36 cellular contexts compared by ENCODE assay signal in genomic region chr15:24962880-24963279, GRCh38.
"Had no signal": no experiment of that assay in that cellular context is flagged by ENCODE, and none has a peak within 500 bp of the region (broad histone marks: within the 10 kb centered on the region; RNA-seq: fewer than 3 reads in every experiment).

No MANE protein-coding gene starts in this region.

- H3K27ac ChIP-seq: adrenal gland, body of pancreas, esophagus muscularis mucosa, foreskin keratinocyte, gastroesophageal sphincter, heart right ventricle, WERI-Rb-1 had no signal

- H3K4me3 Mint-ChIP-seq: activated CD4-positive, alpha-beta memory T cell treated with anti-CD3 and anti-CD28 coated beads for 36 hours; activated CD4-positive, alpha-beta T cell treated with anti-CD3 and anti-CD28 coated beads for 36 hours; activated CD4-positive, alpha-beta T cell treated with anti-CD3 and anti-CD28 coated beads, Interleukin-2, amount 10 ng/mL, durations not matched to agents 24 days and 14 days; activated CD8-positive, alpha-beta memory T cell treated with anti-CD3 and anti-CD28 coated beads, Interleukin-2, amount 10 ng/mL, durations not matched to agents 7 days and 5 days; activated CD8-positive, alpha-beta T cell treated with anti-CD3 and anti-CD28 coated beads, Interleukin-2, amount 10 ng/mL, durations not matched to agents 7 days and 5 days; activated naive CD4-positive, alpha-beta T cell treated with anti-CD3 and anti-CD28 coated beads for 36 hours; activated naive CD4-positive, alpha-beta T cell treated with anti-CD3 and anti-CD28 coated beads, Interleukin-2, amount 50 U/mL, for 24 hours; activated naive CD8-positive, alpha-beta T cell treated with anti-CD3 and anti-CD28 coated beads for 36 hours; activated naive CD8-positive, alpha-beta T cell treated with anti-CD3 and anti-CD28 coated beads, Interleukin-2, amount 50 U/mL, for 24 hours; activated T-helper 1 cell treated with anti-CD3 and anti-CD28 coated beads, Interleukin-12 subunit alpha, Interleukin-12 subunit beta, Interleukin-2, Interleukin-4 antibody, amounts not matched to agents 30 ng/mL and 10 ng/mL and 1 ng/mL, durations not matched to agents 14 hours and 24 hours and 36 hours; effector memory CD8-positive, alpha-beta T cell; T-helper 17 cell; T-helper 2 cell treated with Interferon-gamma antibody and Interleukin-4, amounts not matched to agents 5 μg/mL and 100 μg/mL, for 36 hours had no signal

- H3K27me3 Mint-ChIP-seq: activated CD4-positive, alpha-beta memory T cell treated with anti-CD3 and anti-CD28 coated beads for 36 hours; activated CD4-positive, alpha-beta T cell treated with anti-CD3 and anti-CD28 coated beads for 36 hours; activated CD4-positive, alpha-beta T cell treated with anti-CD3 and anti-CD28 coated beads, Interleukin-2, amount 10 ng/mL, durations not matched to agents 24 days and 14 days; activated CD8-positive, alpha-beta memory T cell treated with anti-CD3 and anti-CD28 coated beads, Interleukin-2, amount 10 ng/mL, durations not matched to agents 7 days and 5 days; activated naive CD4-positive, alpha-beta T cell treated with anti-CD3 and anti-CD28 coated beads, Interleukin-2, amount 50 U/mL, for 24 hours; activated naive CD8-positive, alpha-beta T cell treated with anti-CD3 and anti-CD28 coated beads for 36 hours; activated naive CD8-positive, alpha-beta T cell treated with anti-CD3 and anti-CD28 coated beads, Interleukin-2, amount 50 U/mL, for 24 hours; effector memory CD8-positive, alpha-beta T cell; T-helper 17 cell had no signal

- FAIRE-seq: colon had no signal

- ATAC-seq: activated CD4-positive, alpha-beta T cell treated with anti-CD3 and anti-CD28 coated beads for 36 hours; activated CD8-positive, alpha-beta memory T cell treated with anti-CD3 and anti-CD28 coated beads, Interleukin-2, amount 10 ng/mL, durations not matched to agents 7 days and 5 days; activated CD8-positive, alpha-beta T cell treated with anti-CD3 and anti-CD28 coated beads, Interleukin-2, amount 10 ng/mL, durations not matched to agents 7 days and 5 days; activated naive CD8-positive, alpha-beta T cell treated with anti-CD3 and anti-CD28 coated beads, Interleukin-2, amount 50 U/mL, for 24 hours; body of pancreas; effector memory CD8-positive, alpha-beta T cell; foreskin keratinocyte; gastroesophageal sphincter; heart right ventricle; T-helper 17 cell had no signal

- H3K27ac Mint-ChIP-seq: activated CD4-positive, alpha-beta memory T cell treated with anti-CD3 and anti-CD28 coated beads for 36 hours; activated CD4-positive, alpha-beta T cell treated with anti-CD3 and anti-CD28 coated beads for 36 hours; activated CD4-positive, alpha-beta T cell treated with anti-CD3 and anti-CD28 coated beads, Interleukin-2, amount 10 ng/mL, durations not matched to agents 24 days and 14 days; activated CD8-positive, alpha-beta memory T cell treated with anti-CD3 and anti-CD28 coated beads, Interleukin-2, amount 10 ng/mL, durations not matched to agents 7 days and 5 days; activated CD8-positive, alpha-beta T cell treated with anti-CD3 and anti-CD28 coated beads, Interleukin-2, amount 10 ng/mL, durations not matched to agents 7 days and 5 days; activated naive CD4-positive, alpha-beta T cell treated with anti-CD3 and anti-CD28 coated beads for 36 hours; activated naive CD4-positive, alpha-beta T cell treated with anti-CD3 and anti-CD28 coated beads, Interleukin-2, amount 50 U/mL, for 24 hours; activated naive CD8-positive, alpha-beta T cell treated with anti-CD3 and anti-CD28 coated beads for 36 hours; activated naive CD8-positive, alpha-beta T cell treated with anti-CD3 and anti-CD28 coated beads, Interleukin-2, amount 50 U/mL, for 24 hours; activated T-helper 1 cell treated with anti-CD3 and anti-CD28 coated beads, Interleukin-12 subunit alpha, Interleukin-12 subunit beta, Interleukin-2, Interleukin-4 antibody, amounts not matched to agents 30 ng/mL and 10 ng/mL and 1 ng/mL, durations not matched to agents 14 hours and 24 hours and 36 hours; activated T-helper 2 cell treated with anti-CD3 and anti-CD28 coated beads, Interferon-gamma antibody, Interleukin-2, Interleukin-4, amounts not matched to agents 10 μg/mL and 5 μg/mL and 100 μg/mL, durations not matched to agents 14 hours and 24 hours and 36 hours; effector memory CD8-positive, alpha-beta T cell; T-helper 17 cell; T-helper 2 cell treated with Interferon-gamma antibody and Interleukin-4, amounts not matched to agents 5 μg/mL and 100 μg/mL, for 36 hours had no signal

- DNase-seq: activated CD4-positive, alpha-beta memory T cell treated with anti-CD3 and anti-CD28 coated beads for 36 hours; activated CD4-positive, alpha-beta T cell treated with anti-CD3 and anti-CD28 coated beads for 36 hours; activated CD4-positive, alpha-beta T cell treated with anti-CD3 and anti-CD28 coated beads, Interleukin-2, amount 10 ng/mL, durations not matched to agents 24 days and 14 days; activated CD4-positive, CD25-positive, alpha-beta regulatory T cell; activated CD4-positive, CD25-positive, alpha-beta regulatory T cell treated with anti-CD3 and anti-CD28 coated beads, Interleukin-2, amount 50 U/mL, for 72 hours; activated CD8-positive, alpha-beta memory T cell treated with anti-CD3 and anti-CD28 coated beads, Interleukin-2, amount 10 ng/mL, durations not matched to agents 7 days and 5 days; activated CD8-positive, alpha-beta memory T cell treated with anti-CD3 and anti-CD28 coated beads, Interleukin-2, amount 50 U/mL, for 4 hours; activated CD8-positive, alpha-beta T cell treated with anti-CD3 and anti-CD28 coated beads, Interleukin-2, amount 10 ng/mL, durations not matched to agents 7 days and 5 days; activated effector memory CD4-positive, alpha-beta T cell treated with anti-CD3 and anti-CD28 coated beads, Interleukin-2, amount 50 U/mL, for 16 hours; activated naive CD4-positive, alpha-beta T cell treated with anti-CD3 and anti-CD28 coated beads for 36 hours; activated naive CD8-positive, alpha-beta T cell treated with anti-CD3 and anti-CD28 coated beads for 36 hours; activated naive CD8-positive, alpha-beta T cell treated with anti-CD3 and anti-CD28 coated beads, Interleukin-2, amount 50 U/mL, for 24 hours; activated T-cell treated with anti-CD3 and anti-CD28 coated beads, Interleukin-2, amount 50 U/mL, for 1 hour; activated T-cell treated with anti-CD3 and anti-CD28 coated beads, Interleukin-2, amount 50 U/mL, for 48 hours; adrenal gland; amygdala; aorta; body of pancreas; caudate nucleus; cortex of kidney; dermis blood vessel endothelial cell; effector CD4-positive, alpha-beta T cell; effector memory CD8-positive, alpha-beta T cell; erythroblast; foreskin keratinocyte; heart right ventricle; T-helper 17 cell; T1000; WERI-Rb-1 had no signal

- H3K4me3 ChIP-seq: adrenal gland, body of pancreas, esophagus muscularis mucosa, gastroesophageal sphincter, heart right ventricle had no signal

- H3K4me1 Mint-ChIP-seq: activated CD4-positive, alpha-beta T cell treated with anti-CD3 and anti-CD28 coated beads, Interleukin-2, amount 10 ng/mL, durations not matched to agents 24 days and 14 days had no signal

- H3K27me3 ChIP-seq: adrenal gland, body of pancreas, esophagus muscularis mucosa, foreskin keratinocyte, gastroesophageal sphincter, heart right ventricle had no signal

- H3K9me3 ChIP-seq: adrenal gland had no signal
